In the genomic region with DNA sequence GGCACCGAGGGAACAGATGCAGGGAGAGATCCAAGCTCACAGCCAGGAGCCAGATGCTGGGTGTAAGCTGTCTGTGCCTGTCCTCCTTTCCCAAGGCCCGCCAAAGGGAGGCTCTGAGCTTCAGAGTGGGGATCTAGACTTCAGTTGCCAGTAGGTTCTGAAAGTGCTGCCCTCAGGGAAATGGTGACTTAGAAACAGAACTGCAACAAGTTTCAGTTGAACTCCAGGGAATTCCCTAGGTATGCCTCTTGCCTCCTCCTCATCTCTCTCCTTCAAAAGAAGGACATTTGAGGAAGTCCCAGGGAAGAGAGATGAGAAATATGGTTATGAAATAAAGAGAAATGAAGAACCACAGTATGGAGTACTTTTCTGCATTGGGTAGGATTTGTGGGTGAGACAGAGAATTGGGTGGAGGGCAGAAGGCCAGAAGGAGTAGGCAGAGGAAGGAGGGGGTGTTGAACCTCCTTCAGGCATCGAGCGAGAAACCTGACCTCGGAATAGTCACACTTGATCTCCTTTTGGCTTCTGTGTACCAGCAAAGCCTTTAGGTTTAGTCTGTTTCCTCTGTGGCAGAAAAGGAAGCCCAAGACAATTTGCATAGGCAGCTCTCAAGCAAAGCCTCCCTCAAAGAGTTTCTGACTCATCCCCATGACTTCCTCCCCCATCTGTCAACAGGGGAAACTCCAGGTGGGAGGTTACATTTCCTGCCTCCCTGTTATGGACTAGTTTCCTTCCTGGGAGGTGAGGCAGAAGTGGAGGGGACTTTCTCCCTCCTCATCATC, we compare ENCODE assay signal across 8 cellular contexts. TPM values are rescaled to one million over a fixed set of nuclear protein-coding genes. Genes with fewer than 3 reads are reported as not detected.
DNase-seq lines count a peak whose midpoint lies in the region; ATAC-seq, FAIRE-seq and TF ChIP-seq lines count a peak whose summit lies in the region.

No MANE protein-coding gene starts in this region.

- no peak overlapping the region for H3K27ac Mint-ChIP-seq in T-helper 17 cell

- peak; percentile 60 for FAIRE-seq in K562 (lab: Jason Lieb, UNC)

- DNase-seq in Daoy (ENCODE audit: low read depth), result peak; percentile 97
- peak; percentile 83 for DNase-seq in HS-5 (ENCODE audit: low read depth)
- DNase-seq in T-helper 17 cell, result peak in 2 of 3 donors; percentile 33 to 34
- peak; percentile 27 to 55 (median 39) for DNase-seq in K562 (ENCODE audit: extremely low read depth in 1 of 4, low spot score in 3 of 4)
- no peak for DNase-seq in lower lobe of right lung
- DNase-seq in stimulated activated naive CD4-positive, alpha-beta T cell (lab: John Stamatoyannopoulos, UW), result peak in 5 of 6 experiments; percentile 6 to 50 (median 38)
- no peak for DNase-seq in GOT3 (lab: John Stamatoyannopoulos, UW)

- CTCF ChIA-PET in K562 (lab: Yijun Ruan, JAX; ENCODE audit: low intra/inter-chr PET ratio), result no interaction called here

- H3K36me3 ChIP-seq in K562 (ENCODE audit: control insufficient read depth, insufficient read depth, low read length) (no peaks in the 10 kb centered on the region), lower lobe of right lung (no peaks in the 10 kb centered on the region)

- H3K27me3 Mint-ChIP-seq in T-helper 17 cell, result no peaks in the 10 kb centered on the region

- no peak for TF ChIP-seq CTCF in K562 (IDR thresholded peaks at IDR 0.05 in 2 of 3, conservative IDR thresholded peaks at IDR 0.05 in 1 of 3; ENCODE audit: insufficient read depth in 2 of 3, low read depth in 1 of 3, low read length in 3 of 3)
- no peak for TF ChIP-seq CTCF in lower lobe of right lung (IDR thresholded peaks at IDR 0.05)

- H3K4me3 ChIP-seq in K562 (no peak overlapping the region), lower lobe of right lung (no peak overlapping the region)

- WGBS in K562 (ENCODE audit: insufficient coverage, low coverage, missing lambda C conversion rate), result 0% methylated on average over 4 of the region's 5 CpGs

- no peak overlapping the region for H3K4me2 ChIP-seq in K562 (ENCODE audit: insufficient read depth, low read length)

- H3K27ac ChIP-seq in K562 (ENCODE audit: extremely low read depth, low read depth, low read length) (no peak overlapping the region), lower lobe of right lung (peak overlapping the region; percentile 43)

- peaks cover 11 to 24% of the 10 kb centered on the region in 2 experiments; a peak in 4 of 5 replicates for H3K27me3 ChIP-seq in K562 (ENCODE audit: control insufficient read depth in 2 of 2, insufficient read depth in 2 of 2, low read length in 2 of 2)
- H3K27me3 ChIP-seq in lower lobe of right lung (ENCODE audit: low read depth), result no peaks in the 10 kb centered on the region

- H3K4me1 ChIP-seq in K562 (replicated peaks in 1 of 2; ENCODE audit: control insufficient read depth in 2 of 2, insufficient read depth in 2 of 2, low read length in 2 of 2) (no peaks in the 10 kb centered on the region; a peak in 2 of 5 replicates), lower lobe of right lung (peaks cover 21% of the 10 kb centered on the region)

- H3K9me3 ChIP-seq in T-helper 17 cell (ENCODE audit: control insufficient read depth, low read length, poor library complexity, severe bottlenecking), result no peaks in the 10 kb centered on the region
- no peaks in the 10 kb centered on the region for H3K9me3 ChIP-seq in K562 (replicated peaks; ENCODE audit: control insufficient read depth, insufficient read depth, low read depth, low read length)
- no peaks in the 10 kb centered on the region for H3K9me3 ChIP-seq in lower lobe of right lung

- H3K9me1 ChIP-seq in K562 (ENCODE audit: control insufficient read depth, insufficient read depth, low read length), result no peaks in the 10 kb centered on the region

- H3K79me2 ChIP-seq in K562 (ENCODE audit: control insufficient read depth, insufficient read depth, low read length), result no peaks in the 10 kb centered on the region

- peak; percentile 96 for ATAC-seq in GM21423 (IDR thresholded peaks at IDR 0.05; ENCODE audit: unreplicated experiment)
- peak; percentile 97 for ATAC-seq in T-helper 17 cell
- peak; percentile 64 for ATAC-seq in K562
- peak; percentile 61 to 68 for ATAC-seq in lower lobe of right lung

- H2AFZ ChIP-seq in K562 (ENCODE audit: low read depth, low read length), result no peak overlapping the region; the same call in 1 of the 2 replicates

- H3K9ac ChIP-seq in K562 (ENCODE audit: insufficient read depth in 1 of 2, low read depth in 2 of 2, low read length in 2 of 2), result no peak overlapping the region

- BruUV-seq in K562 (replicated peaks; lab: Mats Ljungman, UMichigan), result no TSS peak

- H3K4me3 Mint-ChIP-seq in T-helper 17 cell, result peak overlapping the region; percentile 81

- intact Hi-C loops in K562 (cut with micrococcal nuclease) (no loop called here), lower lobe of right lung (cut with DNase I) (no loop called here)

- POLR2A ChIA-PET in K562 (lab: Yijun Ruan, JAX), result interaction anchor here (0.6 to 0.8 kb wide), 2 partner anchors 85 to 442 kb away, joined by 3 read pairs; no protein-coding TSS in a partner anchor

- no peak for TF ChIP-seq POLR2A in K562 (conservative IDR thresholded peaks at IDR 0.05)

- no peaks in the 10 kb centered on the region for H3K36me3 Mint-ChIP-seq in T-helper 17 cell (ENCODE audit: low read depth)

- peak; percentile 52; the same call in 1 of the 2 replicates for TF ChIP-seq EP300 in K562 (IDR thresholded peaks at IDR 0.05; ENCODE audit: low read length)

- in situ Hi-C loops in K562 (cut with MboI), result loop anchor here (5.0 to 10.0 kb wide), 2 partner anchors 487 to 885 kb away; no protein-coding TSS in a partner anchor

- TF ChIP-seq RAD21 in K562 (CRISPR knock-in tag; conservative IDR thresholded peaks at IDR 0.05 in 1 of 2, IDR thresholded peaks at IDR 0.05 in 1 of 2), result no peak

- no peaks in the 10 kb centered on the region for H4K20me1 ChIP-seq in K562 (replicated peaks; ENCODE audit: control insufficient read depth, insufficient read depth, low read length)

- H3K4me1 Mint-ChIP-seq in T-helper 17 cell, result peaks cover 19% of the 10 kb centered on the region

TF ChIP-seq in K562, 482 proteins besides CTCF, POLR2A, EP300 and RAD21 (continues in another document):
- TF ChIP-seq FOXP4 (CRISPR knock-in tag; IDR thresholded peaks at IDR 0.05; ENCODE audit: borderline replicate concordance), result no peak
- TF ChIP-seq, protein P1, sequence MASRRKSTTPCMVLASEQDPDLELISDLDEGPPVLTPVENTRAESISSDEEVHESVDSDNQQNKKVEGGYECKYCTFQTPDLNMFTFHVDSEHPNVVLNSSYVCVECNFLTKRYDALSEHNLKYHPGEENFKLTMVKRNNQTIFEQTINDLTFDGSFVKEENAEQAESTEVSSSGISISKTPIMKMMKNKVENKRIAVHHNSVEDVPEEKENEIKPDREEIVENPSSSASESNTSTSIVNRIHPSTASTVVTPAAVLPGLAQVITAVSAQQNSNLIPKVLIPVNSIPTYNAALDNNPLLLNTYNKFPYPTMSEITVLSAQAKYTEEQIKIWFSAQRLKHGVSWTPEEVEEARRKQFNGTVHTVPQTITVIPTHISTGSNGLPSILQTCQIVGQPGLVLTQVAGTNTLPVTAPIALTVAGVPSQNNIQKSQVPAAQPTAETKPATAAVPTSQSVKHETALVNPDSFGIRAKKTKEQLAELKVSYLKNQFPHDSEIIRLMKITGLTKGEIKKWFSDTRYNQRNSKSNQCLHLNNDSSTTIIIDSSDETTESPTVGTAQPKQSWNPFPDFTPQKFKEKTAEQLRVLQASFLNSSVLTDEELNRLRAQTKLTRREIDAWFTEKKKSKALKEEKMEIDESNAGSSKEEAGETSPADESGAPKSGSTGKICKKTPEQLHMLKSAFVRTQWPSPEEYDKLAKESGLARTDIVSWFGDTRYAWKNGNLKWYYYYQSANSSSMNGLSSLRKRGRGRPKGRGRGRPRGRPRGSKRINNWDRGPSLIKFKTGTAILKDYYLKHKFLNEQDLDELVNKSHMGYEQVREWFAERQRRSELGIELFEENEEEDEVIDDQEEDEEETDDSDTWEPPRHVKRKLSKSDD (conservative IDR thresholded peaks at IDR 0.05; ENCODE audit: low read length), result no peak
- TF ChIP-seq ELF4 (CRISPR knock-in tag; IDR thresholded peaks at IDR 0.05), result no peak
- TF ChIP-seq SRSF1 (IDR thresholded peaks at IDR 0.05; ENCODE audit: low read depth, low read length), result no peak

RNA-seq across cellular contexts. Expression of gene QPCT, which starts 45.7 kb away (rescaled TPM):
- 27.8 and 42.6 TPM in 2 replicates for total RNA-seq in Daoy (2014; rRNA removed; shearing (Covaris generic))
- total RNA-seq in T-helper 17 cell (1 to 10 TPM in 1 of 2 donors, under 1 TPM in 1; 0.78 to 1.0 TPM), K562 (2014; rRNA removed) (not detected in 2 replicates), K562 (2014; rRNA removed; fragmentation: Illumina TruSeq; extraction: Trizol) (not detected in 2 replicates), K562 (2015; rRNA removed; fragmentation: Illumina TruSeq; extraction: Trizol) (not detected in 2 replicates), K562 (2021) (not detected in 2 replicates), lower lobe of right lung (8.6 TPM)
- total RNA-seq in K562 (2011; cell fraction: chromatin; rRNA removed; ENCODE audit: low replicate concordance), result not detected in 2 replicates
- total RNA-seq in K562 (2011; cell fraction: nucleolus; rRNA removed), result not detected in 2 replicates
- total RNA-seq in K562 (2011; cell fraction: nucleoplasm; rRNA removed), result not detected in 2 replicates
- polyA plus RNA-seq in K562 (2011; rRNA removed) (0.07 TPM in 1 of 2 replicates, not detected in the other), K562 (2014; fragmentation: Illumina TruSeq; extraction: Trizol) (not detected in 2 replicates), K562 (2014; fragmentation: Nextera tagmentation; extraction: Ambion mirVana) (not detected), K562 (2014; rRNA removed) (not detected in 2 replicates)
- not detected in 2 replicates for polyA plus RNA-seq in K562 (2011; cell fraction: cytosol; rRNA removed)
- polyA plus RNA-seq in K562 (2011; cell fraction: nucleus; rRNA removed), result not detected in 2 replicates
- not detected in 2 replicates for polyA plus RNA-seq in K562 (2012)
- not detected in 2 replicates for polyA minus RNA-seq in K562 (2011; rRNA and poly(A)+ RNA removed)
- polyA minus RNA-seq in K562 (2011; cell fraction: cytosol; rRNA and poly(A)+ RNA removed), result not detected in 2 replicates
- not detected in 2 replicates for polyA minus RNA-seq in K562 (2011; cell fraction: nucleus; rRNA and poly(A)+ RNA removed)

Comparison
In these comparisons a context has a peak if more than half of its experiments do, and no peak if none do; other contexts are left out.
1. DNase-seq: peak in Daoy (single experiment), HS-5 (single experiment), T-helper 17 cell (2 of 3), K562 (4 of 4) and stimulated activated naive CD4-positive, alpha-beta T cell (5 of 6); none in lower lobe of right lung (single experiment) and GOT3 (single experiment).
2. Peak in every context shown above with its lines, with median percentiles within 50 percentile points of each other: ATAC-seq.